In the genomic region with DNA sequence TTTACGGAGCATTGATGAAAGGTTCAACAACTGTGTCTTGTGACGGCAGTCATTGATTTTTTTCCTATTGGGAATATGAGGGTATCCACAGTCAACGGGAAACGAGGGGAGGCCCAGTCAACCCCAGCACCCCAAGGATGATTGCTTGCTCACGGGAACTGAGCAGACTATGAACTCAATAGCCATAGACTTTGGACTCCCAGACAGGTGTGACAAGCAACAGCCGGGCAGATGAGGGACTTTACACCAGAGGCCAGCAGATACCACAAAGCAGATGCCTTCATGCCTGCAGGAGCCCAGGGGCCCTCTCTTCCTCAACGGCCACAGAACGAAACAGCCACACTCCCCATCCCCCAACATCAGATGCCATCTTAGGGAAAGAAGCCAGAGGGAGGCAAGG, we compare ENCODE assay signal across 15 cellular contexts.
DNase-seq lines count a peak whose midpoint lies in the region; ATAC-seq, FAIRE-seq and TF ChIP-seq lines count a peak whose summit lies in the region.
"Had no signal": no experiment of that assay in that cellular context is flagged by ENCODE, and none has a peak within 500 bp of the region (broad histone marks: within the 10 kb centered on the region; RNA-seq: fewer than 3 reads in every experiment).

No MANE protein-coding gene starts in this region.

- POLR2A ChIA-PET in GM12878 (lab: Charles Lee) = interaction anchor here (1.2 kb wide), 1 partner anchor 11 kb away, joined by 3 read pairs; no protein-coding TSS in a partner anchor

- TF ChIP-seq EP300 in GM12878 (IDR thresholded peaks at IDR 0.05; ENCODE audit: borderline replicate concordance in 1 of 2, control insufficient read depth in 1 of 2, low read depth in 2 of 2, low read length in 2 of 2) = peak; percentile 32 to 49; a peak in 1 of 4 replicates

- 0 out of 2 replicates have a peak, but pooled peaks cover 3% of the 10 kb centered on the region for H3K4me1 ChIP-seq in GM23248 (ENCODE audit: insufficient read depth)
- peaks cover 8% of the 10 kb centered on the region; the same call in 1 of the 2 replicates for H3K4me1 ChIP-seq in GM12878 (ENCODE audit: control insufficient read depth, insufficient read depth, low read length)
- H3K4me1 ChIP-seq in neutrophil (ENCODE audit: control insufficient read depth in 1 of 2, insufficient read depth in 1 of 2, low read depth in 1 of 2, low read length in 1 of 2) = peaks cover 20 to 21% of the 10 kb centered on the region in 2 experiments
- H3K4me1 ChIP-seq in left ventricle myocardium inferior = no peaks in the 10 kb centered on the region
- H3K4me1 ChIP-seq: adrenal gland, tibial nerve had no signal

- no TSS peak for BruUV-seq in GM12878 (replicated peaks; lab: Mats Ljungman, UMichigan)

- H3K27ac ChIP-seq in GM23248 (peak overlapping the region; percentile 41; the same call in 1 of the 2 replicates), GM12878 (ENCODE audit: control insufficient read depth, insufficient read depth) (no peak overlapping the region), neutrophil (peak overlapping the region; percentile 70), left ventricle myocardium inferior (replicated peaks) (no peak overlapping the region)
- H3K27ac ChIP-seq: 22Rv1, tibial nerve had no signal

- no peaks in the 10 kb centered on the region for H4K20me1 ChIP-seq in GM23248 (ENCODE audit: insufficient read depth)
- no peaks in the 10 kb centered on the region for H4K20me1 ChIP-seq in GM12878 (ENCODE audit: control insufficient read depth, insufficient read depth)

- in situ Hi-C loops in GM23248 (cut with MboI) = no loop called here
- in situ Hi-C loops in GM12878 (cut with MboI) = no loop called here

- H2AFZ ChIP-seq in GM23248 = no peak overlapping the region
- H2AFZ ChIP-seq in GM12878 (ENCODE audit: control insufficient read depth, low read depth, low read length) = peak overlapping the region; percentile 8; the same call in 1 of the 2 replicates

- 0 out of 2 replicates have a peak, but pooled peaks have one; percentile 9 for TF ChIP-seq RAD21 in GM12878 (IDR thresholded peaks at IDR 0.05; ENCODE audit: insufficient read depth, low read depth, low read length)

- H3K9me2 ChIP-seq in GM23248 (ENCODE audit: insufficient read depth) = no peaks in the 10 kb centered on the region

- peak; percentile 14 to 65 for DNase-seq in NCI-H526 (lab: John Stamatoyannopoulos, UW)
- no peak for DNase-seq in NCI-H526 treated with DMSO at 0.1 percent for 48 hours (lab: John Stamatoyannopoulos, UW)
- no peak for DNase-seq in GM23248
- DNase-seq in GM12878 (ENCODE audit: low read depth, low spot score) = peak; percentile 26
- no peak for DNase-seq in GDM1 (lab: John Stamatoyannopoulos, UW)
- DNase-seq in left ventricle myocardium inferior = no peak
- DNase-seq in NCI-H1417 (lab: John Stamatoyannopoulos, UW) = no peak
- DNase-seq: NCI-H2029 treated with DMSO at 0.1 percent for 48 hours, NCI-H524 treated with DMSO at 0.1 percent for 48 hours had no signal

- H3K9me3 ChIP-seq in GM23248 (ENCODE audit: low read depth) (no peaks in the 10 kb centered on the region), GM12878 (replicated peaks; ENCODE audit: control insufficient read depth, insufficient read depth, low read length) (no peaks in the 10 kb centered on the region; the same call in 2 of the 3 replicates), neutrophil (no peaks in the 10 kb centered on the region), left ventricle myocardium inferior (replicated peaks) (no peaks in the 10 kb centered on the region)
- H3K9me3 ChIP-seq: adrenal gland, left lung, MG63, tibial nerve had no signal

- H3K9ac ChIP-seq in GM23248 (no peak overlapping the region), GM12878 (ENCODE audit: control insufficient read depth, insufficient read depth, low read length) (no peak overlapping the region)

- CTCF ChIA-PET in GM12878 (lab: Yijun Ruan, JAX) = interaction anchor here (0.9 to 2.1 kb wide), 5 partner anchors 11 to 221 kb away, joined by 3 to 14 read pairs (median 4); no protein-coding TSS in a partner anchor

- H3K79me2 ChIP-seq in GM23248 (ENCODE audit: insufficient read depth) = no peaks in the 10 kb centered on the region
- no peaks in the 10 kb centered on the region for H3K79me2 ChIP-seq in GM12878 (ENCODE audit: control insufficient read depth, insufficient read depth, low read length)

- no peak for TF ChIP-seq POLR2A in GM12878 (IDR thresholded peaks at IDR 0.05; ENCODE audit: low read depth, low read length)

- TF ChIP-seq CTCF in GM12878 (IDR thresholded peaks at IDR 0.05 in 2 of 3, conservative IDR thresholded peaks at IDR 0.05 in 1 of 3; ENCODE audit: control insufficient read depth in 2 of 3, extremely low read depth in 1 of 3, insufficient read depth in 1 of 3, low read depth in 3 of 3, low read length in 3 of 3) = peak in 1 of 3 experiments; percentile 28; a peak in 2 of 6 replicates
- TF ChIP-seq CTCF in neutrophil (IDR thresholded peaks at IDR 0.05) = no peak
- no peak for TF ChIP-seq CTCF in left ventricle myocardium inferior (IDR thresholded peaks at IDR 0.05; ENCODE audit: borderline replicate concordance)

- 71 to 76% methylated on average over 8 of the region's 8 CpGs for WGBS in GM23248 (ENCODE audit: low coverage in 1 of 2, low lambda C conversion rate in 2 of 2, missing lambda C conversion rate in 2 of 2), 2 experiments
- 57% methylated on average over 8 of the region's 8 CpGs for WGBS in GM12878 (ENCODE audit: insufficient coverage, insufficient replicate concordance, low lambda C conversion rate, missing lambda C conversion rate)

- H3K4me2 ChIP-seq in GM23248 (ENCODE audit: unreplicated experiment) (no peak overlapping the region), GM12878 (ENCODE audit: control insufficient read depth, insufficient read depth) (no peak overlapping the region)

- SMC1A ChIA-PET in GM12878 (lab: Charles Lee; ENCODE audit: uncharacterized antibody, unreplicated experiment) = interaction anchor here (0.7 to 2.3 kb wide), 9 partner anchors 10 to 126 kb away, joined by 3 to 13 read pairs (median 5); no protein-coding TSS in a partner anchor

- RAD21 ChIA-PET in GM12878 (lab: Charles Lee; ENCODE audit: unreplicated experiment) = interaction anchor here (1.1 to 2.0 kb wide), 4 partner anchors 62 to 220 kb away, joined by 4 read pairs; no protein-coding TSS in a partner anchor

- intact Hi-C loops in GM12878 (cut with micrococcal nuclease; ENCODE audit: unreplicated experiment) = no loop called here
- intact Hi-C loops in left ventricle myocardium inferior (cut with micrococcal nuclease) = no loop called here

- H3F3A ChIP-seq in GM23248 (ENCODE audit: insufficient read depth) = 0 out of 2 replicates have a peak, but pooled peaks cover 4% of the 10 kb centered on the region

- no peaks in the 10 kb centered on the region for H3K27me3 ChIP-seq in GM23248 (replicated peaks; ENCODE audit: insufficient read depth)
- H3K27me3 ChIP-seq in GM12878 (replicated peaks in 1 of 2; ENCODE audit: control insufficient read depth in 2 of 2, insufficient read depth in 2 of 2, low read length in 1 of 2) = no peaks in the 10 kb centered on the region
- peaks cover 16% of the 10 kb centered on the region for H3K27me3 ChIP-seq in neutrophil
- peaks cover 5% of the 10 kb centered on the region for H3K27me3 ChIP-seq in left ventricle myocardium inferior (ENCODE audit: low read depth)
- H3K27me3 ChIP-seq: adrenal gland, left lung, MG63, tibial nerve had no signal

- FAIRE-seq in GM12878 (lab: Jason Lieb, UNC) = peak; percentile 75

- H3K4me3 ChIP-seq in GM23248 = no peak overlapping the region
- no peak overlapping the region for H3K4me3 ChIP-seq in GM12878
- no peak overlapping the region for H3K4me3 ChIP-seq in neutrophil (ENCODE audit: low read depth in 1 of 2, low read length in 1 of 2)
- no peak overlapping the region for H3K4me3 ChIP-seq in left ventricle myocardium inferior
- H3K4me3 ChIP-seq: adrenal gland, left lung, MG63, tibial nerve had no signal

- H3K36me3 ChIP-seq in GM23248 (ENCODE audit: low read depth) (no peaks in the 10 kb centered on the region), GM12878 (ENCODE audit: control insufficient read depth in 2 of 2, insufficient read depth in 2 of 2, low read length in 1 of 2) (no peaks in the 10 kb centered on the region), neutrophil (no peaks in the 10 kb centered on the region), left ventricle myocardium inferior (no peaks in the 10 kb centered on the region)
- H3K36me3 ChIP-seq: adrenal gland, left lung, MG63, tibial nerve had no signal

- ATAC-seq in GM12878 = peak; percentile 92

TF ChIP-seq in GM12878, 131 proteins besides CTCF, POLR2A, EP300 and RAD21 (continues in another document):
- TF ChIP-seq RUNX3 (IDR thresholded peaks at IDR 0.05; ENCODE audit: low read length) = peak; percentile 55; the same call in 1 of the 2 replicates
- TF ChIP-seq PAX8 (IDR thresholded peaks at IDR 0.05) = no peak
- TF ChIP-seq MTA3 (IDR thresholded peaks at IDR 0.05; ENCODE audit: borderline replicate concordance, low read length) = no peak
- TF ChIP-seq, protein P1, sequence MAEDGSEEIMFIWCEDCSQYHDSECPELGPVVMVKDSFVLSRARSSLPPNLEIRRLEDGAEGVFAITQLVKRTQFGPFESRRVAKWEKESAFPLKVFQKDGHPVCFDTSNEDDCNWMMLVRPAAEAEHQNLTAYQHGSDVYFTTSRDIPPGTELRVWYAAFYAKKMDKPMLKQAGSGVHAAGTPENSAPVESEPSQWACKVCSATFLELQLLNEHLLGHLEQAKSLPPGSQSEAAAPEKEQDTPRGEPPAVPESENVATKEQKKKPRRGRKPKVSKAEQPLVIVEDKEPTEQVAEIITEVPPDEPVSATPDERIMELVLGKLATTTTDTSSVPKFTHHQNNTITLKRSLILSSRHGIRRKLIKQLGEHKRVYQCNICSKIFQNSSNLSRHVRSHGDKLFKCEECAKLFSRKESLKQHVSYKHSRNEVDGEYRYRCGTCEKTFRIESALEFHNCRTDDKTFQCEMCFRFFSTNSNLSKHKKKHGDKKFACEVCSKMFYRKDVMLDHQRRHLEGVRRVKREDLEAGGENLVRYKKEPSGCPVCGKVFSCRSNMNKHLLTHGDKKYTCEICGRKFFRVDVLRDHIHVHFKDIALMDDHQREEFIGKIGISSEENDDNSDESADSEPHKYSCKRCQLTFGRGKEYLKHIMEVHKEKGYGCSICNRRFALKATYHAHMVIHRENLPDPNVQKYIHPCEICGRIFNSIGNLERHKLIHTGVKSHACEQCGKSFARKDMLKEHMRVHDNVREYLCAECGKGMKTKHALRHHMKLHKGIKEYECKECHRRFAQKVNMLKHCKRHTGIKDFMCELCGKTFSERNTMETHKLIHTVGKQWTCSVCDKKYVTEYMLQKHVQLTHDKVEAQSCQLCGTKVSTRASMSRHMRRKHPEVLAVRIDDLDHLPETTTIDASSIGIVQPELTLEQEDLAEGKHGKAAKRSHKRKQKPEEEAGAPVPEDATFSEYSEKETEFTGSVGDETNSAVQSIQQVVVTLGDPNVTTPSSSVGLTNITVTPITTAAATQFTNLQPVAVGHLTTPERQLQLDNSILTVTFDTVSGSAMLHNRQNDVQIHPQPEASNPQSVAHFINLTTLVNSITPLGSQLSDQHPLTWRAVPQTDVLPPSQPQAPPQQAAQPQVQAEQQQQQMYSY (CRISPR knock-in tag; IDR thresholded peaks at IDR 0.05) = no peak
- TF ChIP-seq BHLHE40 (IDR thresholded peaks at IDR 0.05; ENCODE audit: borderline replicate concordance in 1 of 2, low read depth in 2 of 2, low read length in 1 of 2) = peak; percentile 15 to 79; a peak in 2 of 4 replicates
- no peak for TF ChIP-seq MYC (IDR thresholded peaks at IDR 0.05; ENCODE audit: insufficient read depth, insufficient read length, insufficient replicate concordance, low read length, severe bottlenecking)

Comparison
In these comparisons a context has a peak if more than half of its experiments do, and no peak if none do; other contexts are left out.
1. DNase-seq: peak in NCI-H526 (2 of 2) and GM12878 (single experiment); none in NCI-H526 treated with DMSO at 0.1 percent for 48 hours (single experiment), GM23248 (single experiment), GDM1 (single experiment), left ventricle myocardium inferior (single experiment) and NCI-H1417 (0 of 3).
2. H3K27ac ChIP-seq: peak in GM23248 (single experiment) and neutrophil (single experiment); none in GM12878 (single experiment) and left ventricle myocardium inferior (single experiment).